ENCODE assay signal across 1 cellular context in genomic region chr7:10863476-10863875, GRCh38.
TF ChIP-seq lines count a peak whose summit lies in the region.

No MANE protein-coding gene starts in this region.

TF ChIP-seq in K562, 482 proteins besides CTCF, POLR2A, EP300 and RAD21 (continued from another document):
- TF ChIP-seq CHD7 (IDR thresholded peaks at IDR 0.05; ENCODE audit: low read depth, low read length): no peak
- TF ChIP-seq CTBP1 (IDR thresholded peaks at IDR 0.05; ENCODE audit: borderline replicate concordance): no peak
- no peak for TF ChIP-seq IRF9 (tag; IDR thresholded peaks at IDR 0.05)
- TF ChIP-seq PTRF (tag; IDR thresholded peaks at IDR 0.05): no peak
- no peak for TF ChIP-seq SRSF7 (optimal IDR thresholded peaks at IDR 0.05; ENCODE audit: low read depth, low read length)
- no peak for TF ChIP-seq ID3 (CRISPR knock-in tag; IDR thresholded peaks at IDR 0.05)
- no peak for TF ChIP-seq ID3 (tag; IDR thresholded peaks at IDR 0.05)
- TF ChIP-seq E2F6 (IDR thresholded peaks at IDR 0.05; ENCODE audit: borderline replicate concordance in 1 of 2, extremely low read depth in 1 of 2, insufficient read depth in 1 of 2, insufficient read length in 1 of 2, low read depth in 1 of 2, low read length in 1 of 2, poor library complexity in 1 of 2, severe bottlenecking in 1 of 2): no peak
- no peak for TF ChIP-seq TCF7L2 (IDR thresholded peaks at IDR 0.05; ENCODE audit: low read depth, low read length)
- TF ChIP-seq JUN (IDR thresholded peaks at IDR 0.05; ENCODE audit: borderline replicate concordance, low read depth, low read length): no peak
- TF ChIP-seq JUN (CRISPR knock-in tag; IDR thresholded peaks at IDR 0.05; ENCODE audit: borderline replicate concordance): no peak
- no peak for TF ChIP-seq ZNF586 (CRISPR knock-in tag; conservative IDR thresholded peaks at IDR 0.05)
- TF ChIP-seq THAP12 (CRISPR knock-in tag; IDR thresholded peaks at IDR 0.05): no peak
- TF ChIP-seq ZEB2 (IDR thresholded peaks at IDR 0.05): no peak
- TF ChIP-seq CCNT2 (IDR thresholded peaks at IDR 0.05; ENCODE audit: borderline replicate concordance, extremely low read depth, insufficient read length, low read depth, low read length): no peak
- TF ChIP-seq HDAC8 (tag; IDR thresholded peaks at IDR 0.05): no peak
- TF ChIP-seq E2F5 (CRISPR knock-in tag; IDR thresholded peaks at IDR 0.05): no peak
- no peak for TF ChIP-seq RB1 (IDR thresholded peaks at IDR 0.05; ENCODE audit: low read depth)
- TF ChIP-seq SP2 (IDR thresholded peaks at IDR 0.05; ENCODE audit: extremely low read depth, low read depth, low read length, poor library complexity, severe bottlenecking): no peak
